In genomic region chr10:31151301-31151700, GRCh38 we compare ENCODE assay signal across 20 cellular contexts.
DNase-seq lines count a peak whose midpoint lies in the region; ATAC-seq, FAIRE-seq and TF ChIP-seq lines count a peak whose summit lies in the region.
"Had no signal": no experiment of that assay in that cellular context is flagged by ENCODE, and none has a peak within 500 bp of the region (broad histone marks: within the 10 kb centered on the region; RNA-seq: fewer than 3 reads in every experiment).

No MANE protein-coding gene starts in this region.

- peak; percentile 58 for DNase-seq in activated CD4-positive, alpha-beta T cell treated with anti-CD3 and anti-CD28 coated beads, Interleukin-2, amount 10 ng/mL, durations not matched to agents 24 days and 14 days
- no peak for DNase-seq in activated CD4-positive, alpha-beta T cell treated with anti-CD3 and anti-CD28 coated beads, Interleukin-2, amount 50 U/mL, for 4 hours
- no peak for DNase-seq in IMR-90
- DNase-seq in esophagus muscularis mucosa (ENCODE audit: extremely low spot score), result peak; percentile 57
- no peak for DNase-seq in urothelium cell line (ENCODE audit: low spot score)
- no peak for DNase-seq in A673 (ENCODE audit: low spot score)
- DNase-seq in natural killer cell, result no peak
- DNase-seq in activated naive CD4-positive, alpha-beta T cell treated with anti-CD3 and anti-CD28 coated beads, Interleukin-2, amount 50 U/mL, for 16 hours, result no peak
- DNase-seq: AML-193; Caco-2; CD8-positive, alpha-beta memory T cell; GM23248 had no signal

- H3K36me3 ChIP-seq in IMR-90 (ENCODE audit: control insufficient read depth, insufficient read depth, low read length) (no peaks in the 10 kb centered on the region), esophagus muscularis mucosa (no peaks in the 10 kb centered on the region), A673 (ENCODE audit: insufficient read depth, low read length, poor library complexity, severe bottlenecking) (no peaks in the 10 kb centered on the region)
- H3K36me3 ChIP-seq: BLaER1 had no signal

- no peak overlapping the region for H2AK9ac ChIP-seq in IMR-90 (replicated peaks; ENCODE audit: low read depth, low read length, poor library complexity)

- peaks cover 17% of the 10 kb centered on the region for H3K9me1 ChIP-seq in IMR-90 (ENCODE audit: insufficient read depth, low read length)

- peak overlapping the region; percentile 84 for H2AK5ac ChIP-seq in IMR-90 (ENCODE audit: low read depth, low read length)

- H2BK120ac ChIP-seq in IMR-90 (ENCODE audit: low read depth, low read length), result peak overlapping the region; percentile 84

- no peak for ATAC-seq in IMR-90 (ENCODE audit: low read depth)
- ATAC-seq in natural killer cell, result no peak
- ATAC-seq: HCT116, K562 had no signal

- H3K18ac ChIP-seq in IMR-90 (ENCODE audit: low read depth, low read length), result peak overlapping the region; percentile 73; the same call in 1 of the 2 replicates

- peak overlapping the region; percentile 71 for H3K4ac ChIP-seq in IMR-90 (ENCODE audit: low read depth, low read length)

- H3K27ac ChIP-seq in IMR-90 (ENCODE audit: insufficient read depth, low read length), result no peak overlapping the region
- no peak overlapping the region for H3K27ac ChIP-seq in esophagus muscularis mucosa (replicated peaks in 1 of 4)
- no peak overlapping the region for H3K27ac ChIP-seq in A673 (ENCODE audit: low read depth, low read length, poor library complexity, severe bottlenecking)
- H3K27ac ChIP-seq: 22Rv1, GM23248, HL-60 had no signal

- H3K4me3 ChIP-seq in IMR-90 (ENCODE audit: insufficient read depth, low read depth, low read length) (no peak overlapping the region), esophagus muscularis mucosa (no peak overlapping the region), A673 (ENCODE audit: low read depth, low read length, poor library complexity, severe bottlenecking) (no peak overlapping the region)
- H3K4me3 ChIP-seq: BLaER1, GM23248, K562 had no signal

- H3K9me3 ChIP-seq in IMR-90 (ENCODE audit: control insufficient read depth, insufficient read depth, low read length) (no peaks in the 10 kb centered on the region), esophagus muscularis mucosa (no peaks in the 10 kb centered on the region), A673 (ENCODE audit: low read depth, low read length, poor library complexity, severe bottlenecking) (no peaks in the 10 kb centered on the region)
- H3K9me3 ChIP-seq: BLaER1 had no signal

- no peaks in the 10 kb centered on the region for H4K20me1 ChIP-seq in IMR-90 (ENCODE audit: insufficient read depth, low read length)
- H4K20me1 ChIP-seq: BLaER1 had no signal

- no peaks in the 10 kb centered on the region for H3K27me3 Mint-ChIP-seq in activated CD4-positive, alpha-beta T cell treated with anti-CD3 and anti-CD28 coated beads, Interleukin-2, amount 10 ng/mL, durations not matched to agents 24 days and 14 days
- H3K27me3 Mint-ChIP-seq in natural killer cell (ENCODE audit: low read depth in 2 of 2), result peaks cover 0 to 7% of the 10 kb centered on the region in 2 donors

- no peak for TF ChIP-seq RAD21 in IMR-90 (IDR thresholded peaks at IDR 0.05; ENCODE audit: low read length)

- peaks cover 3% of the 10 kb centered on the region for H3K9me3 Mint-ChIP-seq in activated CD4-positive, alpha-beta T cell treated with anti-CD3 and anti-CD28 coated beads, Interleukin-2, amount 10 ng/mL, durations not matched to agents 24 days and 14 days
- H3K9me3 Mint-ChIP-seq in natural killer cell, result no peaks in the 10 kb centered on the region
- H3K9me3 Mint-ChIP-seq: CD8-positive, alpha-beta memory T cell had no signal

- H3K56ac ChIP-seq in IMR-90 (ENCODE audit: extremely low read depth, insufficient read depth, low read length), result no peak overlapping the region

- no peak overlapping the region for H3K27ac Mint-ChIP-seq in activated CD4-positive, alpha-beta T cell treated with anti-CD3 and anti-CD28 coated beads, Interleukin-2, amount 10 ng/mL, durations not matched to agents 24 days and 14 days
- no peak overlapping the region for H3K27ac Mint-ChIP-seq in natural killer cell

- no peak overlapping the region for H3K4me3 Mint-ChIP-seq in activated CD4-positive, alpha-beta T cell treated with anti-CD3 and anti-CD28 coated beads, Interleukin-2, amount 10 ng/mL, durations not matched to agents 24 days and 14 days
- no peak overlapping the region for H3K4me3 Mint-ChIP-seq in natural killer cell
- H3K4me3 Mint-ChIP-seq: CD8-positive, alpha-beta memory T cell had no signal

- CTCF ChIA-PET in IMR-90 (lab: Yijun Ruan, JAX) (no interaction called here), A673 (lab: Charles Lee) (no interaction called here)

- no peaks in the 10 kb centered on the region for H3K27me3 ChIP-seq in IMR-90 (ENCODE audit: control insufficient read depth, insufficient read depth, low read length)
- H3K27me3 ChIP-seq in esophagus muscularis mucosa, result no peaks in the 10 kb centered on the region
- no peaks in the 10 kb centered on the region for H3K27me3 ChIP-seq in A673 (replicated peaks; ENCODE audit: insufficient read depth, low read depth, low read length, poor library complexity)
- H3K27me3 ChIP-seq: BLaER1 had no signal

- H3K9ac ChIP-seq in IMR-90 (ENCODE audit: low read depth, low read length), result no peak overlapping the region
- H3K9ac ChIP-seq: BLaER1, GM23248 had no signal

- peaks cover 19% of the 10 kb centered on the region for H3K4me1 Mint-ChIP-seq in activated CD4-positive, alpha-beta T cell treated with anti-CD3 and anti-CD28 coated beads, Interleukin-2, amount 10 ng/mL, durations not matched to agents 24 days and 14 days
- H3K4me1 Mint-ChIP-seq in natural killer cell, result no peaks in the 10 kb centered on the region
- H3K4me1 Mint-ChIP-seq: CD8-positive, alpha-beta memory T cell had no signal

- intact Hi-C loops in activated CD4-positive, alpha-beta T cell treated with anti-CD3 and anti-CD28 coated beads, Interleukin-2, amount 10 ng/mL, durations not matched to agents 24 days and 14 days (cut with micrococcal nuclease), result no loop called here
- intact Hi-C loops in IMR-90 (cut with micrococcal nuclease) (no loop called here), esophagus muscularis mucosa (cut with DNase I) (no loop called here), A673 (cut with micrococcal nuclease; ENCODE audit: unreplicated experiment) (no loop called here), natural killer cell (cut with micrococcal nuclease) (no loop called here)

- H3K14ac ChIP-seq in IMR-90 (replicated peaks; ENCODE audit: low read depth, low read length), result peak overlapping the region; percentile 78

- in situ Hi-C loops in IMR-90 (cut with MboI; ENCODE audit: low sequenced_read_pairs), result no loop called here

- no CpG with 5 or more reads among the region's 2 CpGs for WGBS in IMR-90 (ENCODE audit: extremely low coverage in 2 of 2, insufficient read length in 1 of 2), 2 experiments
- 85% methylated on average over 2 of the region's 2 CpGs for WGBS in esophagus muscularis mucosa

- H4K8ac ChIP-seq in IMR-90 (ENCODE audit: low read depth in 2 of 2, low read length in 2 of 2), result peak overlapping the region in 1 of 2 experiments; percentile 59; a peak in 1 of 4 replicates

- H2AFZ ChIP-seq in IMR-90 (replicated peaks; ENCODE audit: low read length, poor library complexity), result no peak overlapping the region
- H2AFZ ChIP-seq: GM23248 had no signal

- H2BK20ac ChIP-seq in IMR-90 (ENCODE audit: low read depth, low read length), result peak overlapping the region; percentile 61

- H3K4me2 ChIP-seq in IMR-90 (ENCODE audit: low read depth, low read length), result no peak overlapping the region

- TF ChIP-seq CTCF in IMR-90 (conservative IDR thresholded peaks at IDR 0.05; ENCODE audit: low read depth, low read length) (no peak), esophagus muscularis mucosa (IDR thresholded peaks at IDR 0.05) (no peak), A673 (conservative IDR thresholded peaks at IDR 0.05; ENCODE audit: low read depth, low read length) (no peak), natural killer cell (IDR thresholded peaks at IDR 0.05) (no peak)

- H3K4me1 ChIP-seq in IMR-90 (ENCODE audit: control insufficient read depth, insufficient read depth, low read length) (peaks cover 14% of the 10 kb centered on the region), esophagus muscularis mucosa (peaks cover 0 to 14% (median 3%) of the 10 kb centered on the region in 4 donors), A673 (ENCODE audit: insufficient read depth, low read length, poor library complexity, severe bottlenecking) (peaks cover 7% of the 10 kb centered on the region)
- H3K4me1 ChIP-seq: Caco-2 had no signal

- BruUV-seq in IMR-90 (replicated peaks; lab: Mats Ljungman, UMichigan) (no TSS peak), A673 (replicated peaks; lab: Mats Ljungman, UMichigan) (no TSS peak)

- POLR2A ChIA-PET in IMR-90 (lab: Charles Lee; ENCODE audit: unreplicated experiment) (interaction anchor here (0.7 kb wide), 1 partner anchor 328 kb away, joined by 3 read pairs; no protein-coding TSS in a partner anchor), A673 (lab: Charles Lee; ENCODE audit: low non-redundant PET) (no interaction called here)

- no peak overlapping the region for H3K23ac ChIP-seq in IMR-90 (ENCODE audit: low read depth, low read length)

- H3K79me1 ChIP-seq in IMR-90 (ENCODE audit: low read depth in 1 of 2, low read length in 2 of 2), result peaks cover 0 to 9% of the 10 kb centered on the region in 2 experiments; a peak in 1 of 4 replicates

- H2BK15ac ChIP-seq in IMR-90 (ENCODE audit: low read depth, low read length), result peak overlapping the region; percentile 82; the same call in 1 of the 3 replicates

- H2BK5ac ChIP-seq in IMR-90 (ENCODE audit: low read depth, low read length, poor library complexity, severe bottlenecking), result no peak overlapping the region

- H4K5ac ChIP-seq in IMR-90 (ENCODE audit: low read depth, low read length), result peak overlapping the region; percentile 55

- TF ChIP-seq POLR2A in IMR-90 (IDR thresholded peaks at IDR 0.05; ENCODE audit: low read depth, low read length), result no peak
- TF ChIP-seq POLR2A in esophagus muscularis mucosa (IDR thresholded peaks at IDR 0.05; ENCODE audit: low read depth), result no peak

- dilution Hi-C loops in IMR-90 (cut with HindIII; ENCODE audit: low sequenced_read_pairs, unreplicated experiment), result no loop called here

- TF ChIP-seq EP300 in esophagus muscularis mucosa (IDR thresholded peaks at IDR 0.05), result no peak

- no peaks in the 10 kb centered on the region for H3K36me3 Mint-ChIP-seq in activated CD4-positive, alpha-beta T cell treated with anti-CD3 and anti-CD28 coated beads, Interleukin-2, amount 10 ng/mL, durations not matched to agents 24 days and 14 days (ENCODE audit: low read depth)
- no peaks in the 10 kb centered on the region for H3K36me3 Mint-ChIP-seq in natural killer cell
- H3K36me3 Mint-ChIP-seq: CD8-positive, alpha-beta memory T cell had no signal

- H4K91ac ChIP-seq in IMR-90 (ENCODE audit: insufficient read depth, low read depth, low read length), result peak overlapping the region; percentile 42; the same call in 1 of the 2 replicates

- FAIRE-seq in urothelium cell line (lab: Jason Lieb, UNC), result peak; percentile 9
- FAIRE-seq: GM12891, GM19239, H54, K562 had no signal

TF ChIP-seq in IMR-90, 13 proteins besides CTCF, POLR2A, EP300 and RAD21 (continues in another document):
- no peak for TF ChIP-seq MAFK (IDR thresholded peaks at IDR 0.05; ENCODE audit: low read depth, low read length)

Comparison
In these comparisons a context has a peak if more than half of its experiments do, and no peak if none do; other contexts are left out.
1. DNase-seq: peak in activated CD4-positive, alpha-beta T cell treated with anti-CD3 and anti-CD28 coated beads, Interleukin-2, amount 10 ng/mL, durations not matched to agents 24 days and 14 days (single experiment) and esophagus muscularis mucosa (single experiment); none in activated CD4-positive, alpha-beta T cell treated with anti-CD3 and anti-CD28 coated beads, Interleukin-2, amount 50 U/mL, for 4 hours (0 of 2), IMR-90 (single experiment), urothelium cell line (single experiment), A673 (single experiment), natural killer cell (single experiment) and activated naive CD4-positive, alpha-beta T cell treated with anti-CD3 and anti-CD28 coated beads, Interleukin-2, amount 50 U/mL, for 16 hours (single experiment).